In the genomic region with DNA sequence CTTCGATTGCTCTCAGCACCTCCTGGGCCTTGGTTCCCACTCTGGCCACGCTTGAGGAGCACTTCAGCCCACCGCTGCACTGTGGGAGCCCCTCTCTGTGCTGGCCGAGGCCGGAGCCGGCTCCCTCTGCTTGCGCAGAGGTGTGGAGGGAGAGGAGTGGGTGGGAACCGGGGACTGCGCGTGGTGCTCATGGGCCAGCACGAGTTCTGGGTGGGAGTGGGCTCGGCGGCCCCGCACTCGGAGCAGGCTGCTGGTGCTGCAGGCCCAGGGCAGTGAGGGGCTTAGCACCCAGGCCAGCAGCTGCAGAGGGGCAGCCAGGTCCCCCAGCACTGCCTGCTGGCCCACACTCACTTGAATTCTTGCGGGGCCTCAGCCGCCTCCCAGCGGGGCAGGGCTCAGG, we compare ENCODE assay signal across 8 cellular contexts. TPM values are rescaled to one million over a fixed set of nuclear protein-coding genes. Genes with fewer than 3 reads are reported as not detected.
"Had no signal": no experiment of that assay in that cellular context is flagged by ENCODE, and none has a peak within 500 bp of the region (broad histone marks: within the 10 kb centered on the region; RNA-seq: fewer than 3 reads in every experiment).

No MANE protein-coding gene starts in this region.

- DNase-seq: IMR-90, KBM-7 had no signal

- H3K27ac ChIP-seq: HL-60 had no signal

- ATAC-seq: HepG2, K562 had no signal

- H3K4me3 ChIP-seq: K562 had no signal

RNA-seq across cellular contexts. Expression of a gene that starts 12.2 kb away (rescaled TPM):
- total RNA-seq: HepG2, HT-29, HT1080, IMR-90, K562 had no signal
- polyA plus RNA-seq: HepG2, IgD-negative memory B cell, IMR-90, K562 had no signal

RNA-seq across cellular contexts. Expression of a gene that starts 16.1 kb away (rescaled TPM):
- total RNA-seq: HepG2, HT-29, HT1080, IMR-90, K562 had no signal
- polyA plus RNA-seq: HepG2, IgD-negative memory B cell, IMR-90, K562 had no signal

RNA-seq across cellular contexts. Expression of a gene that starts 34.9 kb away (rescaled TPM):
- total RNA-seq: HepG2, HT-29, HT1080, IMR-90, K562 had no signal
- polyA plus RNA-seq: HepG2, IgD-negative memory B cell, IMR-90, K562 had no signal
